In genomic region chr7:48025630-48026029, GRCh38 we compare ENCODE assay signal across 19 cellular contexts. TPM values are rescaled to one million over a fixed set of nuclear protein-coding genes. Genes with fewer than 3 reads are reported as not detected.
A peak's percentile ranks its signal among the peaks of the same experiment; 100 is the strongest.
DNase-seq lines count a peak whose midpoint lies in the region; ATAC-seq, FAIRE-seq and TF ChIP-seq lines count a peak whose summit lies in the region.
"Had no signal": no experiment of that assay in that cellular context is flagged by ENCODE, and none has a peak within 500 bp of the region (broad histone marks: within the 10 kb centered on the region; RNA-seq: fewer than 3 reads in every experiment).

No MANE protein-coding gene starts in this region.

- no peak overlapping the region for H3K9ac ChIP-seq in K562 (ENCODE audit: insufficient read depth in 1 of 2, low read depth in 2 of 2, low read length in 2 of 2)

- no peak overlapping the region for H3K4me3 ChIP-seq in K562
- no peak overlapping the region for H3K4me3 ChIP-seq in lower leg skin (ENCODE audit: low read depth, poor library complexity, severe bottlenecking)
- no peak overlapping the region for H3K4me3 ChIP-seq in sigmoid colon

- TF ChIP-seq EP300 in K562 (IDR thresholded peaks at IDR 0.05; ENCODE audit: low read length) (no peak), sigmoid colon (IDR thresholded peaks at IDR 0.05) (no peak)

- 2% methylated on average over 5 of the region's 5 CpGs for WGBS in K562 (ENCODE audit: insufficient coverage, low coverage, missing lambda C conversion rate)
- WGBS in lower leg skin, 2 donors: 78 to 82% methylated on average over 5 of the region's 5 CpGs
- 30 to 68% methylated on average over 5 of the region's 5 CpGs for WGBS in sigmoid colon, 2 donors

- H3K9me3 ChIP-seq in K562 (replicated peaks; ENCODE audit: control insufficient read depth, insufficient read depth, low read depth, low read length): no peaks in the 10 kb centered on the region
- peaks cover 0 to 5% (median 0%) of the 10 kb centered on the region in 4 donors for H3K9me3 ChIP-seq in sigmoid colon

- no peaks in the 10 kb centered on the region for H3K79me2 ChIP-seq in K562 (ENCODE audit: control insufficient read depth, insufficient read depth, low read length)

- H2AFZ ChIP-seq in K562 (ENCODE audit: low read depth, low read length): no peak overlapping the region

- POLR2A ChIA-PET in K562 (lab: Yijun Ruan, JAX): no interaction called here

- TF ChIP-seq CTCF in K562 (IDR thresholded peaks at IDR 0.05 in 2 of 3, conservative IDR thresholded peaks at IDR 0.05 in 1 of 3; ENCODE audit: insufficient read depth in 2 of 3, low read depth in 1 of 3, low read length in 3 of 3) (no peak), lower leg skin (IDR thresholded peaks at IDR 0.05) (no peak), sigmoid colon (IDR thresholded peaks at IDR 0.05) (no peak)

- H3K4me2 ChIP-seq in K562 (ENCODE audit: insufficient read depth, low read length): no peak overlapping the region

- H4K20me1 ChIP-seq in K562 (replicated peaks; ENCODE audit: control insufficient read depth, insufficient read depth, low read length): no peaks in the 10 kb centered on the region

- DNase-seq in DMS53 (lab: John Stamatoyannopoulos, UW) (peak; percentile 81), M059J (ENCODE audit: low read depth) (peak; percentile 60), K562 (ENCODE audit: extremely low read depth in 1 of 4, low spot score in 3 of 4) (no peak), kidney tubule cell (ENCODE audit: low spot score) (peak; percentile 28), lower leg skin (ENCODE audit: low spot score in 2 of 2) (no peak), sigmoid colon (no peak)
- DNase-seq: Calu3; CD4-positive, alpha-beta memory T cell; H9; KBM-7; NCI-H1417; NCI-H187 treated with DMSO at 0.1 percent for 48 hours; NCI-H2227 treated with DMSO at 0.1 percent for 48 hours; NCI-H524; NCI-H82 had no signal

- in situ Hi-C loops in K562 (cut with MboI): no loop called here

- CTCF ChIA-PET in K562 (lab: Yijun Ruan, JAX; ENCODE audit: low intra/inter-chr PET ratio): no interaction called here

- no peaks in the 10 kb centered on the region for H3K36me3 ChIP-seq in K562 (ENCODE audit: control insufficient read depth, insufficient read depth, low read length)
- no peaks in the 10 kb centered on the region for H3K36me3 ChIP-seq in sigmoid colon

- TF ChIP-seq POLR2A in K562 (conservative IDR thresholded peaks at IDR 0.05) (no peak), lower leg skin (IDR thresholded peaks at IDR 0.05) (no peak), sigmoid colon (IDR thresholded peaks at IDR 0.05) (no peak)

- no peaks in the 10 kb centered on the region; a peak in 2 of 5 replicates for H3K4me1 ChIP-seq in K562 (replicated peaks in 1 of 2; ENCODE audit: control insufficient read depth in 2 of 2, insufficient read depth in 2 of 2, low read length in 2 of 2)
- H3K4me1 ChIP-seq in sigmoid colon: no peaks in the 10 kb centered on the region

- intact Hi-C loops in K562 (cut with micrococcal nuclease): no loop called here
- intact Hi-C loops in lower leg skin (cut with DNase I; ENCODE audit: low total_unique reads): no loop called here
- intact Hi-C loops in sigmoid colon (cut with DNase I): no loop called here

- H3K27ac ChIP-seq in K562 (ENCODE audit: extremely low read depth, low read depth, low read length) (no peak overlapping the region), sigmoid colon (no peak overlapping the region)

- no TSS peak for BruUV-seq in K562 (replicated peaks; lab: Mats Ljungman, UMichigan)

- no peak for ATAC-seq in K562
- no peak for ATAC-seq in HG03025 (IDR thresholded peaks at IDR 0.05; ENCODE audit: low FRiP score, unreplicated experiment)
- ATAC-seq in HG02678 (IDR thresholded peaks at IDR 0.05; ENCODE audit: unreplicated experiment): no peak

- TF ChIP-seq RAD21 in K562 (CRISPR knock-in tag; conservative IDR thresholded peaks at IDR 0.05 in 1 of 2, IDR thresholded peaks at IDR 0.05 in 1 of 2): no peak

- no peaks in the 10 kb centered on the region for H3K9me1 ChIP-seq in K562 (ENCODE audit: control insufficient read depth, insufficient read depth, low read length)

- no peak for FAIRE-seq in K562 (lab: Jason Lieb, UNC)
- FAIRE-seq: A204.1 had no signal

- H3K27me3 ChIP-seq in K562 (ENCODE audit: control insufficient read depth in 2 of 2, insufficient read depth in 2 of 2, low read length in 2 of 2) (no peaks in the 10 kb centered on the region), sigmoid colon (no peaks in the 10 kb centered on the region)

RNA-seq across cellular contexts. Expression of gene SUN3, which starts 3.3 kb away (rescaled TPM):
- total RNA-seq in M059J (2014; rRNA removed; shearing (Covaris generic)): 0.59 TPM in 1 of 2 replicates, not detected in the other
- not detected in 2 replicates for total RNA-seq in K562 (2011; cell fraction: chromatin; rRNA removed; ENCODE audit: low replicate concordance)
- not detected in 2 replicates for total RNA-seq in K562 (2011; cell fraction: nucleolus; rRNA removed)
- total RNA-seq in K562 (2011; cell fraction: nucleoplasm; rRNA removed): not detected in 2 replicates
- total RNA-seq in K562 (2014; rRNA removed): not detected in 2 replicates
- total RNA-seq in K562 (2014; rRNA removed; fragmentation: Illumina TruSeq; extraction: Trizol): not detected in 2 replicates
- total RNA-seq in K562 (2015; rRNA removed; fragmentation: Illumina TruSeq; extraction: Trizol): 0.19 TPM in 1 of 2 replicates, not detected in the other
- total RNA-seq in K562 (2021): not detected in 2 replicates
- polyA plus RNA-seq in K562 (2011; rRNA removed): not detected in 2 replicates
- polyA plus RNA-seq in K562 (2011; cell fraction: cytosol; rRNA removed): not detected in 2 replicates
- not detected in 2 replicates for polyA plus RNA-seq in K562 (2011; cell fraction: nucleus; rRNA removed)
- 0.12 and 0.91 TPM in 2 replicates for polyA plus RNA-seq in K562 (2012)
- polyA plus RNA-seq in K562 (2014; fragmentation: Illumina TruSeq; extraction: Trizol): not detected in 2 replicates
- under 1 TPM; 0.04 to 0.06 TPM for polyA plus RNA-seq in K562 (2014; fragmentation: Nextera tagmentation; extraction: Ambion mirVana)
- polyA plus RNA-seq in K562 (2014; rRNA removed): 0.24 TPM in 1 of 2 replicates, not detected in the other
- polyA minus RNA-seq in K562 (2011; rRNA and poly(A)+ RNA removed): not detected in 2 replicates
- polyA minus RNA-seq in K562 (2011; cell fraction: cytosol; rRNA and poly(A)+ RNA removed): not detected in 2 replicates
- not detected in 2 replicates for polyA minus RNA-seq in K562 (2011; cell fraction: nucleus; rRNA and poly(A)+ RNA removed)
- not detected for total RNA-seq in lower leg skin
- not detected for total RNA-seq in sigmoid colon
- polyA plus RNA-seq in sigmoid colon: under 1 TPM in 1 of 3 donors, not detected in 2; 0.16 TPM
- total RNA-seq: CD4-positive, alpha-beta memory T cell; H9 had no signal
- polyA plus RNA-seq: BJ had no signal

RNA-seq across cellular contexts. Expression of gene C7orf57, which starts 9.7 kb away (rescaled TPM):
- 0.25 and 0.62 TPM in 2 replicates for total RNA-seq in M059J (2014; rRNA removed; shearing (Covaris generic))
- total RNA-seq in K562 (2011; cell fraction: chromatin; rRNA removed; ENCODE audit: low replicate concordance): not detected in 2 replicates
- total RNA-seq in K562 (2011; cell fraction: nucleolus; rRNA removed): not detected in 2 replicates
- not detected in 2 replicates for total RNA-seq in K562 (2011; cell fraction: nucleoplasm; rRNA removed)
- total RNA-seq in K562 (2014; rRNA removed) (not detected in 2 replicates), K562 (2014; rRNA removed; fragmentation: Illumina TruSeq; extraction: Trizol) (not detected in 2 replicates), K562 (2015; rRNA removed; fragmentation: Illumina TruSeq; extraction: Trizol) (not detected in 2 replicates), K562 (2021) (not detected in 2 replicates), lower leg skin (under 1 TPM in 1 of 4 donors, not detected in 3; 0.39 TPM), sigmoid colon (not detected)
- polyA plus RNA-seq in K562 (2011; rRNA removed) (not detected in 2 replicates), K562 (2014; fragmentation: Illumina TruSeq; extraction: Trizol) (not detected in 2 replicates), K562 (2014; fragmentation: Nextera tagmentation; extraction: Ambion mirVana) (not detected), K562 (2014; rRNA removed) (not detected in 2 replicates), sigmoid colon (not detected)
- polyA plus RNA-seq in K562 (2011; cell fraction: cytosol; rRNA removed): not detected in 2 replicates
- not detected in 2 replicates for polyA plus RNA-seq in K562 (2011; cell fraction: nucleus; rRNA removed)
- polyA plus RNA-seq in K562 (2012): not detected in 2 replicates
- polyA minus RNA-seq in K562 (2011; rRNA and poly(A)+ RNA removed): not detected in 2 replicates
- polyA minus RNA-seq in K562 (2011; cell fraction: cytosol; rRNA and poly(A)+ RNA removed): not detected in 2 replicates
- not detected in 2 replicates for polyA minus RNA-seq in K562 (2011; cell fraction: nucleus; rRNA and poly(A)+ RNA removed)
- total RNA-seq: CD4-positive, alpha-beta memory T cell; H9 had no signal

RNA-seq across cellular contexts. Expression of gene HUS1, which starts 46.2 kb away (rescaled TPM):
- total RNA-seq in M059J (2014; rRNA removed; shearing (Covaris generic)): 7.5 and 19.4 TPM in 2 replicates
- 34.7 and 59.2 TPM in 2 replicates for total RNA-seq in K562 (2011; cell fraction: chromatin; rRNA removed; ENCODE audit: low replicate concordance)
- total RNA-seq in K562 (2011; cell fraction: nucleolus; rRNA removed): 25.5 and 27.2 TPM in 2 replicates
- 39.0 and 46.1 TPM in 2 replicates for total RNA-seq in K562 (2011; cell fraction: nucleoplasm; rRNA removed)
- total RNA-seq in K562 (2014; rRNA removed): 9.8 and 11.5 TPM in 2 replicates
- total RNA-seq in K562 (2014; rRNA removed; fragmentation: Illumina TruSeq; extraction: Trizol): 14.5 and 15.8 TPM in 2 replicates
- 16.0 and 17.1 TPM in 2 replicates for total RNA-seq in K562 (2015; rRNA removed; fragmentation: Illumina TruSeq; extraction: Trizol)
- 15.3 and 19.8 TPM in 2 replicates for total RNA-seq in K562 (2021)
- 14.3 and 17.1 TPM in 2 replicates for polyA plus RNA-seq in K562 (2011; rRNA removed)
- polyA plus RNA-seq in K562 (2011; cell fraction: cytosol; rRNA removed): 6.6 and 10.8 TPM in 2 replicates
- polyA plus RNA-seq in K562 (2011; cell fraction: nucleus; rRNA removed): 11.5 and 11.6 TPM in 2 replicates
- polyA plus RNA-seq in K562 (2012): 12.0 and 13.5 TPM in 2 replicates
- polyA plus RNA-seq in K562 (2014; fragmentation: Illumina TruSeq; extraction: Trizol): 16.5 and 20.8 TPM in 2 replicates
- polyA plus RNA-seq in K562 (2014; fragmentation: Nextera tagmentation; extraction: Ambion mirVana): 10 to 100 TPM; 25.2 to 27.0 TPM
- 14.7 and 15.9 TPM in 2 replicates for polyA plus RNA-seq in K562 (2014; rRNA removed)
- polyA minus RNA-seq in K562 (2011; rRNA and poly(A)+ RNA removed): 31.4 and 32.2 TPM in 2 replicates
- 10.0 and 12.7 TPM in 2 replicates for polyA minus RNA-seq in K562 (2011; cell fraction: cytosol; rRNA and poly(A)+ RNA removed)
- polyA minus RNA-seq in K562 (2011; cell fraction: nucleus; rRNA and poly(A)+ RNA removed): 18.6 and 20.5 TPM in 2 replicates
- 10 to 100 TPM; 13.8 to 74.1 (median 29.3) TPM for total RNA-seq in lower leg skin
- 10 to 100 TPM; 17.9 to 35.0 (median 27.8) TPM for total RNA-seq in sigmoid colon
- 10 to 100 TPM; 15.7 to 25.7 (median 22.8) TPM for polyA plus RNA-seq in sigmoid colon

Comparison
In these comparisons a context has a peak if more than half of its experiments do, and no peak if none do; other contexts are left out.
1. DNase-seq: peak in DMS53 (single experiment), M059J (single experiment) and kidney tubule cell (single experiment); none in K562 (0 of 4), lower leg skin (0 of 2) and sigmoid colon (single experiment).